8 cellular contexts compared by ENCODE assay signal in genomic region chr16:80915079-80915450, GRCh38.
"Had no signal": no experiment of that assay in that cellular context is flagged by ENCODE, and none has a peak within 500 bp of the region (broad histone marks: within the 10 kb centered on the region; RNA-seq: fewer than 3 reads in every experiment).

No MANE protein-coding gene starts in this region.

- H3K4me1 Mint-ChIP-seq: IgD-negative memory B cell had no signal

- H3K27ac Mint-ChIP-seq: GM23338, H9, IgD-negative memory B cell had no signal

- H3K27ac ChIP-seq: HL-60 had no signal

- H2AFZ ChIP-seq: GM23338 had no signal

- H3K4me3 ChIP-seq: GM23338 had no signal

- FAIRE-seq: H1, H54 had no signal

- H3K4me2 ChIP-seq: GM23338 had no signal

- H3K4me3 Mint-ChIP-seq: GM23338, H9, IgD-negative memory B cell had no signal

- DNase-seq: H9, HCEC 1CT, KBM-7 had no signal
